ENCODE assay signal across 1 cellular context in genomic region chr9:33290247-33290993, GRCh38.
TF ChIP-seq lines count a peak whose summit lies in the region.

Gene NFX1 (plus strand): TSS chr9:33290516. CDS start chr9:33290573, 57 bp downstream.

TF ChIP-seq in HepG2, 621 proteins besides CTCF, POLR2A, EP300 and RAD21 (continued from another document):
- TF ChIP-seq SMAD1 (CRISPR knock-in tag; IDR thresholded peaks at IDR 0.05; ENCODE audit: borderline replicate concordance, low read depth) (peak; percentile 82; the same call in 1 of the 2 replicates), NRL (CRISPR knock-in tag; IDR thresholded peaks at IDR 0.05; ENCODE audit: borderline replicate concordance) (peak; percentile 99; the same call in 1 of the 2 replicates), ZNF235 (CRISPR knock-in tag; IDR thresholded peaks at IDR 0.05; ENCODE audit: borderline replicate concordance) (peak; percentile 68)
